In the genomic region with DNA sequence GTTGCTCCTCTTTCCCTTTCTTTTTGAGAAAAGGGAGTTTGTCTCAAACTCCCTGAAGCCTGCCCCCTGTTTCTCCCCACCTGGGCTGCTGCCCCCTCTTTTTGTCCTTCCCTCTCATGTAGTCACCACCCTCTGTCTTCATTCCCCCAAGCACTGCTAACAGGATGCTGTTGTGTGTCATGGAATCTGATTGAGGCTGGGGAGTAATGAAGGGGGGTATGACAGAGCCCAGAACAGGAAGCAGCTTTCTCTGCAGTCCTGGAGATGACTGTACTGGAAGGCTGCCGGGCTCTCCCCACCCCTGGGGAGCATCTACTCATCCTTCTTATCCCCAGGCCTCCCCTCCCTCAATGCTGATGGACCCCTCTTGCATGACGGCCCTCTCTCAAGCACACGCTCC, we compare ENCODE assay signal across 12 cellular contexts.
DNase-seq lines count a peak whose midpoint lies in the region; ATAC-seq, FAIRE-seq and TF ChIP-seq lines count a peak whose summit lies in the region.
"Had no signal": no experiment of that assay in that cellular context is flagged by ENCODE, and none has a peak within 500 bp of the region (broad histone marks: within the 10 kb centered on the region; RNA-seq: fewer than 3 reads in every experiment).

No MANE protein-coding gene starts in this region.

- H3K4me1 ChIP-seq in PC-9 (replicated peaks; ENCODE audit: insufficient read depth) (peaks cover 83% of the 10 kb centered on the region), endodermal cell (ENCODE audit: control insufficient read depth, insufficient read depth, low read length) (no peaks in the 10 kb centered on the region), kidney (ENCODE audit: control insufficient read depth in 1 of 2, insufficient read depth in 1 of 2, low read depth in 1 of 2, low read length in 2 of 2) (no peaks in the 10 kb centered on the region), left lung (peaks cover 0 to 3% of the 10 kb centered on the region in 2 donors)

- CTCF ChIA-PET in PC-9 (lab: Charles Lee): interaction anchor here (0.6 kb wide), 1 partner anchor 125 kb away, joined by 3 read pairs; no protein-coding TSS in a partner anchor

- intact Hi-C loops in PC-9 (cut with micrococcal nuclease; ENCODE audit: unreplicated experiment) (loop anchor here (2.0 to 10.0 kb wide), 7 partner anchors 18 to 690 kb away; a partner anchor contains a TSS), kidney (cut with DNase I) (no loop called here), left lung (cut with DNase I) (no loop called here)

- peak overlapping the region; percentile 82 for H3K4me2 ChIP-seq in PC-9

- no peak for FAIRE-seq in kidney (lab: Jason Lieb, UNC)

- H3K27me3 ChIP-seq in PC-9 (ENCODE audit: insufficient read depth, low read depth): no peaks in the 10 kb centered on the region
- H3K27me3 ChIP-seq in endodermal cell (ENCODE audit: control insufficient read depth, insufficient read depth, low read length, poor library complexity, severe bottlenecking): no peaks in the 10 kb centered on the region
- H3K27me3 ChIP-seq in left lung: peaks cover 0 to 11% of the 10 kb centered on the region in 2 donors

- no peaks in the 10 kb centered on the region; the same call in 1 of the 2 replicates for H3K9me2 ChIP-seq in PC-9 (ENCODE audit: insufficient read depth)

- no TSS peak for BruUV-seq in PC-9 (replicated peaks; lab: Mats Ljungman, UMichigan)

- H3K9ac ChIP-seq in endodermal cell (ENCODE audit: extremely low read depth, low read length, poor library complexity, severe bottlenecking) (no peak overlapping the region), kidney (ENCODE audit: low read length in 2 of 2) (no peak overlapping the region)

- H3K9me3 ChIP-seq in PC-9 (ENCODE audit: insufficient read depth, low read depth) (peaks cover 3% of the 10 kb centered on the region; the same call in 1 of the 2 replicates), endodermal cell (ENCODE audit: control insufficient read depth, low read length) (no peaks in the 10 kb centered on the region), kidney (ENCODE audit: control insufficient read depth in 1 of 2, low read length in 2 of 2) (no peaks in the 10 kb centered on the region), left lung (no peaks in the 10 kb centered on the region)

- peaks cover 64% of the 10 kb centered on the region for H3F3A ChIP-seq in PC-9 (ENCODE audit: insufficient read depth, low read depth)

- in situ Hi-C loops in Caki2 (cut with HindIII; ENCODE audit: low pct_unique_long_range_greater_than_20kb, low sequenced_read_pairs): no loop called here

- H3K4me3 Mint-ChIP-seq in endodermal cell: no peak overlapping the region
- H3K4me3 Mint-ChIP-seq in osteocyte (ENCODE audit: unreplicated experiment): peak overlapping the region; percentile 7
- H3K4me3 Mint-ChIP-seq: naive thymus-derived CD4-positive, alpha-beta T cell had no signal

- POLR2A ChIA-PET in PC-9 (lab: Charles Lee; ENCODE audit: unreplicated experiment): interaction anchor here (0.6 kb wide), 1 partner anchor 20 kb away, joined by 6 read pairs; no protein-coding TSS in a partner anchor

- H3K4me3 ChIP-seq in PC-9 (peak overlapping the region; percentile 39; the same call in 1 of the 2 replicates), endodermal cell (ENCODE audit: low read length) (no peak overlapping the region), kidney (ENCODE audit: low read length in 2 of 2) (no peak overlapping the region), left lung (no peak overlapping the region)

- no peak for TF ChIP-seq CTCF in PC-9 (conservative IDR thresholded peaks at IDR 0.05)
- TF ChIP-seq CTCF in endodermal cell (conservative IDR thresholded peaks at IDR 0.05): no peak
- TF ChIP-seq CTCF in osteocyte (IDR thresholded peaks at IDR 0.05): no peak
- TF ChIP-seq CTCF in kidney (IDR thresholded peaks at IDR 0.05; ENCODE audit: borderline replicate concordance, extremely low read depth, insufficient read depth): no peak
- no peak for TF ChIP-seq CTCF in left lung (IDR thresholded peaks at IDR 0.05)

- H3K9me3 Mint-ChIP-seq in endodermal cell: no peaks in the 10 kb centered on the region
- no peaks in the 10 kb centered on the region for H3K9me3 Mint-ChIP-seq in osteocyte (ENCODE audit: unreplicated experiment)

- H3K4me1 Mint-ChIP-seq in endodermal cell: peaks cover 12% of the 10 kb centered on the region
- peaks cover 82% of the 10 kb centered on the region for H3K4me1 Mint-ChIP-seq in osteocyte (ENCODE audit: unreplicated experiment)
- H3K4me1 Mint-ChIP-seq: naive thymus-derived CD4-positive, alpha-beta T cell had no signal

- H3K27ac Mint-ChIP-seq in endodermal cell (no peak overlapping the region), osteocyte (ENCODE audit: unreplicated experiment) (peak overlapping the region; percentile 93)
- H3K27ac Mint-ChIP-seq: naive thymus-derived CD4-positive, alpha-beta T cell had no signal

- no peaks in the 10 kb centered on the region for H3K36me3 ChIP-seq in PC-9 (ENCODE audit: low read depth)
- no peaks in the 10 kb centered on the region for H3K36me3 ChIP-seq in endodermal cell (ENCODE audit: control insufficient read depth, insufficient read depth, low read length)
- no peaks in the 10 kb centered on the region for H3K36me3 ChIP-seq in kidney (ENCODE audit: control insufficient read depth in 1 of 2, insufficient read depth in 2 of 2, low read length in 2 of 2)
- no peaks in the 10 kb centered on the region for H3K36me3 ChIP-seq in left lung

- H3K36me3 Mint-ChIP-seq in endodermal cell (ENCODE audit: low read depth) (no peaks in the 10 kb centered on the region), osteocyte (ENCODE audit: unreplicated experiment) (no peaks in the 10 kb centered on the region)
- H3K36me3 Mint-ChIP-seq: naive thymus-derived CD4-positive, alpha-beta T cell had no signal

- H3K27me3 Mint-ChIP-seq in endodermal cell (ENCODE audit: insufficient read depth) (peaks cover 24% of the 10 kb centered on the region), osteocyte (ENCODE audit: unreplicated experiment) (no peaks in the 10 kb centered on the region)

- no peaks in the 10 kb centered on the region for H4K20me1 ChIP-seq in PC-9 (ENCODE audit: insufficient read depth)

- DNase-seq in Caki2 (ENCODE audit: low read depth) (peak; percentile 29), PC-9 (peak; percentile 38 to 83), endodermal cell (peak; percentile 44), osteocyte (ENCODE audit: extremely low spot score, unreplicated experiment) (peak; percentile 82), kidney (no peak), left lung (no peak)
- DNase-seq: DMS53; hippocampal formation; naive thymus-derived CD4-positive, alpha-beta T cell; stimulated activated CD4-positive, alpha-beta T cell treated with anti-CD3 and anti-CD28 coated beads, Interleukin-2, amount 100 ng/mL, for 48 hours had no signal

- ATAC-seq in HG03025 (IDR thresholded peaks at IDR 0.05; ENCODE audit: low FRiP score, unreplicated experiment) (no peak), left lung (no peak), HG02610 (IDR thresholded peaks at IDR 0.05; ENCODE audit: unreplicated experiment) (no peak)
- ATAC-seq: naive thymus-derived CD4-positive, alpha-beta T cell had no signal

- 82 to 87% methylated on average over 3 of the region's 3 CpGs for WGBS in endodermal cell (ENCODE audit: insufficient coverage in 1 of 2, insufficient read length in 1 of 2), 2 experiments

- H3K27ac ChIP-seq in PC-9 (peak overlapping the region; percentile 97), endodermal cell (ENCODE audit: low read depth, low read length) (no peak overlapping the region), kidney (ENCODE audit: low read depth in 2 of 2, low read length in 2 of 2) (no peak overlapping the region), left lung (no peak overlapping the region)

- no peaks in the 10 kb centered on the region for H3K79me2 ChIP-seq in PC-9 (ENCODE audit: low read depth)

- no peak overlapping the region for H2AFZ ChIP-seq in PC-9

Comparison
In these comparisons a context has a peak if more than half of its experiments do, and no peak if none do; other contexts are left out.
1. DNase-seq: peak in Caki2 (single experiment), PC-9 (2 of 2), endodermal cell (single experiment) and osteocyte (single experiment); none in kidney (single experiment) and left lung (0 of 2).